Comparison of ENCODE assay signal across 1 cellular context in the genomic region with DNA sequence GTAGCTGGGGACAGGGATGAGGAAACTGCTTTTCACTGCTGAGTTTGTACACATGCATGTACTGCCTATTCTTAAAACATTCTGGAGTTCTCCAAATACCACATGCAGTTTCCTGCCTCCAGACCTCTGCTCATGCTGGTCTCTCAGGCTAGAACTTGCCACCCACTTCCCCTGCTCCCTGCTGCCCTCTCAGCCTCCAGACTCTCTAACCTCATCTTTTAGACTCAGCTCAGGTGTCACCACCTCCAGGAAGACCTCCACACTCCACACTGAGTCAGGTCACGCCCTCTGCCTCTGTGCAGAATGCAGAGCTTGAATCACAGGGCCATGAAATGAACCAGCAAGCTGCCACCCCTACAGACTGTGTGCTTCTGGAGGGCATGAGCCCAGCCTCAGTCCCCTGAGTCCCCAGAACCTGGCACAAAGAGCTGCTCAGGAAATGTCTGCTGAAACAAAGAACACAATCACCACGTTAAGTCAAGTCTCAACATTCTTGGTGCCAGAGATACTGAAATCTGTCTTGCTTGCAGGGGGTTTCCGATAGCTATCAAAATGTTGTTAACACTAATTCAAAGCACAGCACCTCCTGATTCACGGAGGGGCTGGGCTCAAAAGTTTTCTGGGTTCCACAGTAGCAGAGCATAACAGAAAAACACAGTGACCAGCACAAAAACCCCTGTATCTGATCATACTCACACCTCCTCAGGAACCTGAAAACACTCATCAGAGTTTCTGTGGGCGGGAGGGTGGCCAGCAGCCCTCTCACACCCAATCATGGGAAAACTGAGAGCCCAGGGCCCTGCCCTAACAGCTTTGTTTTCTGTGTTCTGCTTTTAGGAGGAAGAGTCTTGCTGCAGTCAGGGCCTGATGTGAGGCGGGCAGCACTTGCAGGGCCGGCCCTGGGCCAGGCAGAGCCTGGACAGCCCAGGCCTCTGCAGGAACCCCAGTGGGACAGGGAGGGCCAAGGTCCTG.
TF ChIP-seq lines count a peak whose summit lies in the region.

No MANE protein-coding gene starts in this region.

TF ChIP-seq in GM12878, 131 proteins besides CTCF, POLR2A, EP300 and RAD21 (continued from another document):
- TF ChIP-seq, protein P1, sequence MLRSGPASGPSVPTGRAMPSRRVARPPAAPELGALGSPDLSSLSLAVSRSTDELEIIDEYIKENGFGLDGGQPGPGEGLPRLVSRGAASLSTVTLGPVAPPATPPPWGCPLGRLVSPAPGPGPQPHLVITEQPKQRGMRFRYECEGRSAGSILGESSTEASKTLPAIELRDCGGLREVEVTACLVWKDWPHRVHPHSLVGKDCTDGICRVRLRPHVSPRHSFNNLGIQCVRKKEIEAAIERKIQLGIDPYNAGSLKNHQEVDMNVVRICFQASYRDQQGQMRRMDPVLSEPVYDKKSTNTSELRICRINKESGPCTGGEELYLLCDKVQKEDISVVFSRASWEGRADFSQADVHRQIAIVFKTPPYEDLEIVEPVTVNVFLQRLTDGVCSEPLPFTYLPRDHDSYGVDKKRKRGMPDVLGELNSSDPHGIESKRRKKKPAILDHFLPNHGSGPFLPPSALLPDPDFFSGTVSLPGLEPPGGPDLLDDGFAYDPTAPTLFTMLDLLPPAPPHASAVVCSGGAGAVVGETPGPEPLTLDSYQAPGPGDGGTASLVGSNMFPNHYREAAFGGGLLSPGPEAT (IDR thresholded peaks at IDR 0.05; ENCODE audit: low read depth), result peak; percentile 95
- TF ChIP-seq, protein P2, sequence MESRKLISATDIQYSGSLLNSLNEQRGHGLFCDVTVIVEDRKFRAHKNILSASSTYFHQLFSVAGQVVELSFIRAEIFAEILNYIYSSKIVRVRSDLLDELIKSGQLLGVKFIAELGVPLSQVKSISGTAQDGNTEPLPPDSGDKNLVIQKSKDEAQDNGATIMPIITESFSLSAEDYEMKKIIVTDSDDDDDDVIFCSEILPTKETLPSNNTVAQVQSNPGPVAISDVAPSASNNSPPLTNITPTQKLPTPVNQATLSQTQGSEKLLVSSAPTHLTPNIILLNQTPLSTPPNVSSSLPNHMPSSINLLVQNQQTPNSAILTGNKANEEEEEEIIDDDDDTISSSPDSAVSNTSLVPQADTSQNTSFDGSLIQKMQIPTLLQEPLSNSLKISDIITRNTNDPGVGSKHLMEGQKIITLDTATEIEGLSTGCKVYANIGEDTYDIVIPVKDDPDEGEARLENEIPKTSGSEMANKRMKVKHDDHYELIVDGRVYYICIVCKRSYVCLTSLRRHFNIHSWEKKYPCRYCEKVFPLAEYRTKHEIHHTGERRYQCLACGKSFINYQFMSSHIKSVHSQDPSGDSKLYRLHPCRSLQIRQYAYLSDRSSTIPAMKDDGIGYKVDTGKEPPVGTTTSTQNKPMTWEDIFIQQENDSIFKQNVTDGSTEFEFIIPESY (IDR thresholded peaks at IDR 0.05), result no peak
- no peak for TF ChIP-seq EZH2 (IDR thresholded peaks at IDR 0.05; ENCODE audit: borderline replicate concordance, control insufficient read depth, low read depth, low read length)
- peak; percentile 46; the same call in 1 of the 2 replicates for TF ChIP-seq EED (IDR thresholded peaks at IDR 0.05; ENCODE audit: low read depth)
- TF ChIP-seq CHD1 (IDR thresholded peaks at IDR 0.05; ENCODE audit: low read depth, low read length), result no peak; the same call in 1 of the 2 replicates
- TF ChIP-seq ZSCAN29 (IDR thresholded peaks at IDR 0.05), result no peak
- no peak for TF ChIP-seq LARP7 (IDR thresholded peaks at IDR 0.05)
- peak; percentile 51 for TF ChIP-seq KLF5 (IDR thresholded peaks at IDR 0.05; ENCODE audit: partially characterized antibody)
- TF ChIP-seq, protein P3, sequence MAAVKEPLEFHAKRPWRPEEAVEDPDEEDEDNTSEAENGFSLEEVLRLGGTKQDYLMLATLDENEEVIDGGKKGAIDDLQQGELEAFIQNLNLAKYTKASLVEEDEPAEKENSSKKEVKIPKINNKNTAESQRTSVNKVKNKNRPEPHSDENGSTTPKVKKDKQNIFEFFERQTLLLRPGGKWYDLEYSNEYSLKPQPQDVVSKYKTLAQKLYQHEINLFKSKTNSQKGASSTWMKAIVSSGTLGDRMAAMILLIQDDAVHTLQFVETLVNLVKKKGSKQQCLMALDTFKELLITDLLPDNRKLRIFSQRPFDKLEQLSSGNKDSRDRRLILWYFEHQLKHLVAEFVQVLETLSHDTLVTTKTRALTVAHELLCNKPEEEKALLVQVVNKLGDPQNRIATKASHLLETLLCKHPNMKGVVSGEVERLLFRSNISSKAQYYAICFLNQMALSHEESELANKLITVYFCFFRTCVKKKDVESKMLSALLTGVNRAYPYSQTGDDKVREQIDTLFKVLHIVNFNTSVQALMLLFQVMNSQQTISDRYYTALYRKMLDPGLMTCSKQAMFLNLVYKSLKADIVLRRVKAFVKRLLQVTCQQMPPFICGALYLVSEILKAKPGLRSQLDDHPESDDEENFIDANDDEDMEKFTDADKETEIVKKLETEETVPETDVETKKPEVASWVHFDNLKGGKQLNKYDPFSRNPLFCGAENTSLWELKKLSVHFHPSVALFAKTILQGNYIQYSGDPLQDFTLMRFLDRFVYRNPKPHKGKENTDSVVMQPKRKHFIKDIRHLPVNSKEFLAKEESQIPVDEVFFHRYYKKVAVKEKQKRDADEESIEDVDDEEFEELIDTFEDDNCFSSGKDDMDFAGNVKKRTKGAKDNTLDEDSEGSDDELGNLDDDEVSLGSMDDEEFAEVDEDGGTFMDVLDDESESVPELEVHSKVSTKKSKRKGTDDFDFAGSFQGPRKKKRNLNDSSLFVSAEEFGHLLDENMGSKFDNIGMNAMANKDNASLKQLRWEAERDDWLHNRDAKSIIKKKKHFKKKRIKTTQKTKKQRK (IDR thresholded peaks at IDR 0.05; ENCODE audit: low read depth, low read length), result no peak
- TF ChIP-seq BMI1 (IDR thresholded peaks at IDR 0.05; ENCODE audit: borderline replicate concordance), result no peak; the same call in 1 of the 2 replicates
- peak; percentile 73 for TF ChIP-seq ZNF207 (IDR thresholded peaks at IDR 0.05; ENCODE audit: borderline replicate concordance)
- TF ChIP-seq NBN (IDR thresholded peaks at IDR 0.05), result peak; percentile 79
- peak; percentile 48 for TF ChIP-seq MEF2B (IDR thresholded peaks at IDR 0.05; ENCODE audit: partially characterized antibody, poor library complexity, severe bottlenecking)
- TF ChIP-seq, protein P4, sequence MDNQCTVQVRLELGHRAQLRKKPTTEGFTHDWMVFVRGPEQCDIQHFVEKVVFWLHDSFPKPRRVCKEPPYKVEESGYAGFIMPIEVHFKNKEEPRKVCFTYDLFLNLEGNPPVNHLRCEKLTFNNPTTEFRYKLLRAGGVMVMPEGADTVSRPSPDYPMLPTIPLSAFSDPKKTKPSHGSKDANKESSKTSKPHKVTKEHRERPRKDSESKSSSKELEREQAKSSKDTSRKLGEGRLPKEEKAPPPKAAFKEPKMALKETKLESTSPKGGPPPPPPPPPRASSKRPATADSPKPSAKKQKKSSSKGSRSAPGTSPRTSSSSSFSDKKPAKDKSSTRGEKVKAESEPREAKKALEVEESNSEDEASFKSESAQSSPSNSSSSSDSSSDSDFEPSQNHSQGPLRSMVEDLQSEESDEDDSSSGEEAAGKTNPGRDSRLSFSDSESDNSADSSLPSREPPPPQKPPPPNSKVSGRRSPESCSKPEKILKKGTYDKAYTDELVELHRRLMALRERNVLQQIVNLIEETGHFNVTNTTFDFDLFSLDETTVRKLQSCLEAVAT (IDR thresholded peaks at IDR 0.05), result peak; percentile 48
- TF ChIP-seq ZNF24 (IDR thresholded peaks at IDR 0.05), result no peak
- TF ChIP-seq HDGF (IDR thresholded peaks at IDR 0.05), result no peak; the same call in 1 of the 2 replicates
- 0 out of 2 replicates have a peak, but pooled peaks have one; percentile 22 for TF ChIP-seq CREB1 (IDR thresholded peaks at IDR 0.05; ENCODE audit: low read depth)
- no peak for TF ChIP-seq ZNF274 (IDR thresholded peaks at IDR 0.05; ENCODE audit: insufficient read depth, insufficient read length)
- TF ChIP-seq, protein P5, sequence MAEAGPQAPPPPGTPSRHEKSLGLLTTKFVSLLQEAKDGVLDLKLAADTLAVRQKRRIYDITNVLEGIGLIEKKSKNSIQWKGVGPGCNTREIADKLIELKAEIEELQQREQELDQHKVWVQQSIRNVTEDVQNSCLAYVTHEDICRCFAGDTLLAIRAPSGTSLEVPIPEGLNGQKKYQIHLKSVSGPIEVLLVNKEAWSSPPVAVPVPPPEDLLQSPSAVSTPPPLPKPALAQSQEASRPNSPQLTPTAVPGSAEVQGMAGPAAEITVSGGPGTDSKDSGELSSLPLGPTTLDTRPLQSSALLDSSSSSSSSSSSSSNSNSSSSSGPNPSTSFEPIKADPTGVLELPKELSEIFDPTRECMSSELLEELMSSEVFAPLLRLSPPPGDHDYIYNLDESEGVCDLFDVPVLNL (IDR thresholded peaks at IDR 0.05; ENCODE audit: low read depth, low read length), result no peak
- no peak for TF ChIP-seq MYB (IDR thresholded peaks at IDR 0.05; ENCODE audit: borderline replicate concordance, low read depth, low read length)
- no peak for TF ChIP-seq NFIC (IDR thresholded peaks at IDR 0.05; ENCODE audit: low read depth, low read length)
- TF ChIP-seq SIX5 (IDR thresholded peaks at IDR 0.05; ENCODE audit: low read depth, low read length, severe bottlenecking), result no peak
- TF ChIP-seq POLR2AphosphoS5 (IDR thresholded peaks at IDR 0.05; ENCODE audit: low read length), result peak; percentile 77
- TF ChIP-seq NR2F1 (conservative IDR thresholded peaks at IDR 0.05), result no peak; the same call in 1 of the 2 replicates
- peak; percentile 99 for TF ChIP-seq SMARCA5 (IDR thresholded peaks at IDR 0.05)
- TF ChIP-seq, protein P6, sequence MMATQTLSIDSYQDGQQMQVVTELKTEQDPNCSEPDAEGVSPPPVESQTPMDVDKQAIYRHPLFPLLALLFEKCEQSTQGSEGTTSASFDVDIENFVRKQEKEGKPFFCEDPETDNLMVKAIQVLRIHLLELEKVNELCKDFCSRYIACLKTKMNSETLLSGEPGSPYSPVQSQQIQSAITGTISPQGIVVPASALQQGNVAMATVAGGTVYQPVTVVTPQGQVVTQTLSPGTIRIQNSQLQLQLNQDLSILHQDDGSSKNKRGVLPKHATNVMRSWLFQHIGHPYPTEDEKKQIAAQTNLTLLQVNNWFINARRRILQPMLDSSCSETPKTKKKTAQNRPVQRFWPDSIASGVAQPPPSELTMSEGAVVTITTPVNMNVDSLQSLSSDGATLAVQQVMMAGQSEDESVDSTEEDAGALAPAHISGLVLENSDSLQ (IDR thresholded peaks at IDR 0.05), result peak; percentile 21; the same call in 1 of the 2 replicates
- TF ChIP-seq, protein P7, sequence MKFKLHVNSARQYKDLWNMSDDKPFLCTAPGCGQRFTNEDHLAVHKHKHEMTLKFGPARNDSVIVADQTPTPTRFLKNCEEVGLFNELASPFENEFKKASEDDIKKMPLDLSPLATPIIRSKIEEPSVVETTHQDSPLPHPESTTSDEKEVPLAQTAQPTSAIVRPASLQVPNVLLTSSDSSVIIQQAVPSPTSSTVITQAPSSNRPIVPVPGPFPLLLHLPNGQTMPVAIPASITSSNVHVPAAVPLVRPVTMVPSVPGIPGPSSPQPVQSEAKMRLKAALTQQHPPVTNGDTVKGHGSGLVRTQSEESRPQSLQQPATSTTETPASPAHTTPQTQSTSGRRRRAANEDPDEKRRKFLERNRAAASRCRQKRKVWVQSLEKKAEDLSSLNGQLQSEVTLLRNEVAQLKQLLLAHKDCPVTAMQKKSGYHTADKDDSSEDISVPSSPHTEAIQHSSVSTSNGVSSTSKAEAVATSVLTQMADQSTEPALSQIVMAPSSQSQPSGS (IDR thresholded peaks at IDR 0.05; ENCODE audit: low read length), result no peak; the same call in none of the 2 replicates
- no peak for TF ChIP-seq CHD4 (IDR thresholded peaks at IDR 0.05)
- TF ChIP-seq JUNB (IDR thresholded peaks at IDR 0.05), result peak; percentile 41
- TF ChIP-seq, protein P8, sequence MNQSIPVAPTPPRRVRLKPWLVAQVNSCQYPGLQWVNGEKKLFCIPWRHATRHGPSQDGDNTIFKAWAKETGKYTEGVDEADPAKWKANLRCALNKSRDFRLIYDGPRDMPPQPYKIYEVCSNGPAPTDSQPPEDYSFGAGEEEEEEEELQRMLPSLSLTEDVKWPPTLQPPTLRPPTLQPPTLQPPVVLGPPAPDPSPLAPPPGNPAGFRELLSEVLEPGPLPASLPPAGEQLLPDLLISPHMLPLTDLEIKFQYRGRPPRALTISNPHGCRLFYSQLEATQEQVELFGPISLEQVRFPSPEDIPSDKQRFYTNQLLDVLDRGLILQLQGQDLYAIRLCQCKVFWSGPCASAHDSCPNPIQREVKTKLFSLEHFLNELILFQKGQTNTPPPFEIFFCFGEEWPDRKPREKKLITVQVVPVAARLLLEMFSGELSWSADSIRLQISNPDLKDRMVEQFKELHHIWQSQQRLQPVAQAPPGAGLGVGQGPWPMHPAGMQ (IDR thresholded peaks at IDR 0.05; ENCODE audit: borderline replicate concordance), result no peak
- TF ChIP-seq, protein P9, sequence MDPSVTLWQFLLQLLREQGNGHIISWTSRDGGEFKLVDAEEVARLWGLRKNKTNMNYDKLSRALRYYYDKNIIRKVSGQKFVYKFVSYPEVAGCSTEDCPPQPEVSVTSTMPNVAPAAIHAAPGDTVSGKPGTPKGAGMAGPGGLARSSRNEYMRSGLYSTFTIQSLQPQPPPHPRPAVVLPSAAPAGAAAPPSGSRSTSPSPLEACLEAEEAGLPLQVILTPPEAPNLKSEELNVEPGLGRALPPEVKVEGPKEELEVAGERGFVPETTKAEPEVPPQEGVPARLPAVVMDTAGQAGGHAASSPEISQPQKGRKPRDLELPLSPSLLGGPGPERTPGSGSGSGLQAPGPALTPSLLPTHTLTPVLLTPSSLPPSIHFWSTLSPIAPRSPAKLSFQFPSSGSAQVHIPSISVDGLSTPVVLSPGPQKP (IDR thresholded peaks at IDR 0.05; ENCODE audit: low read depth, low read length), result no peak
- TF ChIP-seq IRF4 (IDR thresholded peaks at IDR 0.05; ENCODE audit: low read depth, low read length), result no peak
- no peak for TF ChIP-seq TCF12 (IDR thresholded peaks at IDR 0.05; ENCODE audit: low read depth, low read length)
- no peak for TF ChIP-seq TARDBP (IDR thresholded peaks at IDR 0.05; ENCODE audit: borderline replicate concordance)
- TF ChIP-seq HDAC2 (IDR thresholded peaks at IDR 0.05), result no peak
- peak; percentile 93 for TF ChIP-seq PAX5 (IDR thresholded peaks at IDR 0.05; ENCODE audit: borderline replicate concordance, low read depth, low read length)
- TF ChIP-seq MTA2 (IDR thresholded peaks at IDR 0.05; ENCODE audit: low read depth), result peak; percentile 81
- no peak for TF ChIP-seq RFX5 (IDR thresholded peaks at IDR 0.05; ENCODE audit: low read depth, low read length)
